18 cellular contexts compared by ENCODE assay signal in genomic region chr3:194119831-194120230, GRCh38. TPM values are rescaled to one million over a fixed set of nuclear protein-coding genes. Genes with fewer than 3 reads are reported as not detected.
A peak's percentile ranks its signal among the peaks of the same experiment; 100 is the strongest.
DNase-seq lines count a peak whose midpoint lies in the region; ATAC-seq and TF ChIP-seq lines count a peak whose summit lies in the region.
"Had no signal": no experiment of that assay in that cellular context is flagged by ENCODE, and none has a peak within 500 bp of the region (broad histone marks: within the 10 kb centered on the region; RNA-seq: fewer than 3 reads in every experiment).

No MANE protein-coding gene starts in this region.

- H3K4me1 Mint-ChIP-seq in Caco-2 (ENCODE audit: low read depth, unreplicated experiment) (peaks cover 70% of the 10 kb centered on the region), endothelial cell (ENCODE audit: unreplicated experiment) (no peaks in the 10 kb centered on the region)

- no peak for TF ChIP-seq CTCF in Caco-2 (IDR thresholded peaks at IDR 0.05; ENCODE audit: insufficient read depth in 1 of 2, low read depth in 1 of 2, low read length in 1 of 2, severe bottlenecking in 1 of 2, unreplicated experiment in 1 of 2)
- no peak for TF ChIP-seq CTCF in OCI-LY7 (conservative IDR thresholded peaks at IDR 0.05; ENCODE audit: low read length)
- TF ChIP-seq CTCF in endothelial cell (IDR thresholded peaks at IDR 0.05; ENCODE audit: unreplicated experiment) = no peak
- no peak for TF ChIP-seq CTCF in stomach (IDR thresholded peaks at IDR 0.05)

- no TSS peak for BruUV-seq in Caco-2 (replicated peaks; lab: Mats Ljungman, UMichigan)
- BruUV-seq in OCI-LY7 (replicated peaks; lab: Mats Ljungman, UMichigan) = no TSS peak

- no peak overlapping the region for H2AFZ ChIP-seq in OCI-LY7 (ENCODE audit: low read length)

- peak in 2 of 3 experiments; percentile 59 to 64 for DNase-seq in NCI-H1417 (lab: John Stamatoyannopoulos, UW)
- DNase-seq in NCI-H1417 treated with DMSO at 0.1 percent for 48 hours (lab: John Stamatoyannopoulos, UW) = no peak
- DNase-seq in Caco-2 = no peak
- DNase-seq in NCI-H146 (lab: John Stamatoyannopoulos, UW) = peak; percentile 47
- peak; percentile 52 for DNase-seq in OCI-LY7 (ENCODE audit: low spot score)
- no peak for DNase-seq in endothelial cell (ENCODE audit: low spot score)
- DNase-seq in stomach = no peak
- DNase-seq: 8988T, DMS153, H7, NCI-H2029, NCI-H526, OCI-M1, SHP77 had no signal

- TF ChIP-seq POLR2A in stomach (IDR thresholded peaks at IDR 0.05) = no peak

- H3K4me3 Mint-ChIP-seq in Caco-2 (ENCODE audit: unreplicated experiment) = peak overlapping the region; percentile 27
- no peak overlapping the region for H3K4me3 Mint-ChIP-seq in endothelial cell (ENCODE audit: unreplicated experiment)

- H3K9me3 ChIP-seq in Caco-2 (no peaks in the 10 kb centered on the region), OCI-LY7 (ENCODE audit: low read length) (no peaks in the 10 kb centered on the region), stomach (no peaks in the 10 kb centered on the region)

- H3K36me3 ChIP-seq in Caco-2 (ENCODE audit: control insufficient read depth, insufficient read depth, low read length) = no peaks in the 10 kb centered on the region
- H3K36me3 ChIP-seq in OCI-LY7 (ENCODE audit: insufficient read depth, low read length) = no peaks in the 10 kb centered on the region
- H3K36me3 ChIP-seq in stomach = no peaks in the 10 kb centered on the region

- no peaks in the 10 kb centered on the region for H3K79me2 ChIP-seq in OCI-LY7 (ENCODE audit: insufficient read depth, low read depth, low read length)

- H3K27ac ChIP-seq in OCI-LY7 (ENCODE audit: low read depth, low read length, poor library complexity, severe bottlenecking) = no peak overlapping the region
- no peak overlapping the region for H3K27ac ChIP-seq in stomach
- H3K27ac ChIP-seq: HL-60, KMS-11, SK-N-MC had no signal

- no peak for ATAC-seq in HG02642 (IDR thresholded peaks at IDR 0.05; ENCODE audit: poor library complexity, unreplicated experiment)

- WGBS in stomach, 5 donors = 76 to 80% (median 79%) methylated on average over 5 of the region's 5 CpGs

- H3K4me1 ChIP-seq in Caco-2 (peaks cover 66% of the 10 kb centered on the region), OCI-LY7 (ENCODE audit: insufficient read depth, low read length, poor library complexity, severe bottlenecking) (peaks cover 30% of the 10 kb centered on the region), stomach (peaks cover 14 to 41% (median 25%) of the 10 kb centered on the region in 4 donors)

- no peak for TF ChIP-seq EP300 in stomach (IDR thresholded peaks at IDR 0.05)

- no peaks in the 10 kb centered on the region for H4K20me1 ChIP-seq in OCI-LY7 (ENCODE audit: insufficient read depth, low read length)

- H3K27me3 ChIP-seq in Caco-2 (replicated peaks; ENCODE audit: control insufficient read depth, insufficient read depth, low read length) (no peaks in the 10 kb centered on the region), stomach (peaks cover 0 to 5% (median 0%) of the 10 kb centered on the region in 3 donors)

- H3K27me3 Mint-ChIP-seq in Caco-2 (ENCODE audit: insufficient read depth, unreplicated experiment) (no peaks in the 10 kb centered on the region), endothelial cell (ENCODE audit: unreplicated experiment) (peaks cover 12% of the 10 kb centered on the region)

- no peaks in the 10 kb centered on the region for H3K9me2 ChIP-seq in OCI-LY7 (ENCODE audit: insufficient read depth, low read length)

- intact Hi-C loops in Caco-2 (cut with micrococcal nuclease; ENCODE audit: unreplicated experiment) (no loop called here), OCI-LY7 (cut with micrococcal nuclease; ENCODE audit: unreplicated experiment) (no loop called here), stomach (cut with DNase I; ENCODE audit: low total_unique reads) (no loop called here)

- H3K9me3 Mint-ChIP-seq in Caco-2 (ENCODE audit: unreplicated experiment) (no peaks in the 10 kb centered on the region), endothelial cell (ENCODE audit: unreplicated experiment) (no peaks in the 10 kb centered on the region)

- H3K36me3 Mint-ChIP-seq in Caco-2 (ENCODE audit: insufficient read depth, unreplicated experiment) (peaks cover 27% of the 10 kb centered on the region), endothelial cell (ENCODE audit: low read depth, unreplicated experiment) (no peaks in the 10 kb centered on the region)

- POLR2A ChIA-PET in Caco-2 (lab: Charles Lee) = interaction anchor here (1.1 kb wide), 1 partner anchor 11 kb away, joined by 5 read pairs; no protein-coding TSS in a partner anchor
- POLR2A ChIA-PET in OCI-LY7 (lab: Charles Lee) = interaction anchor here (0.5 to 2.6 kb wide), 4 partner anchors 9 to 1053 kb away, joined by 3 to 14 read pairs (median 7); no protein-coding TSS in a partner anchor

- CTCF ChIA-PET in Caco-2 (lab: Charles Lee) = no interaction called here
- CTCF ChIA-PET in OCI-LY7 (lab: Charles Lee; ENCODE audit: unreplicated experiment) = interaction anchor here (0.8 kb wide), 1 partner anchor 9 kb away, joined by 3 read pairs; no protein-coding TSS in a partner anchor

- peak overlapping the region; percentile 89 for H3K27ac Mint-ChIP-seq in Caco-2 (ENCODE audit: unreplicated experiment)
- H3K27ac Mint-ChIP-seq in endothelial cell (ENCODE audit: unreplicated experiment) = no peak overlapping the region

- H3K4me3 ChIP-seq in Caco-2 (ENCODE audit: low read depth, low read length) = no peak overlapping the region
- no peak overlapping the region for H3K4me3 ChIP-seq in OCI-LY7 (ENCODE audit: low read depth, low read length, poor library complexity, severe bottlenecking)
- H3K4me3 ChIP-seq in stomach = no peak overlapping the region
- H3K4me3 ChIP-seq: SK-N-MC had no signal

- H3K4me2 ChIP-seq in OCI-LY7 (ENCODE audit: low read length) = peak overlapping the region; percentile 60
- H3K4me2 ChIP-seq: KMS-11 had no signal

RNA-seq across cellular contexts. Expression of gene HES1, which starts 16.1 kb away (rescaled TPM):
- total RNA-seq in Caco-2 (2022) (123 and 128 TPM in 2 replicates), OCI-LY7 (2022) (3.0 and 3.4 TPM in 2 replicates), endothelial cell (ENCODE audit: unreplicated experiment) (40.3 TPM), stomach (100 to 1,000 TPM in 1 of 5 donors, 10 to 100 TPM in 3, 1 to 10 TPM in 1; 4.7 to 101 (median 43.1) TPM)
- total RNA-seq in OCI-LY7 (2014; rRNA removed; shearing (Covaris generic)) = 0.72 and 1.1 TPM in 2 replicates
- polyA plus RNA-seq in stomach = 10 to 100 TPM; 20.5 to 54.5 (median 41.3) TPM

Comparison
In these comparisons a context has a peak if more than half of its experiments do, and no peak if none do; other contexts are left out.
1. DNase-seq: peak in NCI-H1417 (2 of 3), NCI-H146 (single experiment) and OCI-LY7 (single experiment); none in NCI-H1417 treated with DMSO at 0.1 percent for 48 hours (single experiment), Caco-2 (0 of 2), endothelial cell (single experiment) and stomach (single experiment).